ENCODE assay signal across 8 cellular contexts in the genomic region with DNA sequence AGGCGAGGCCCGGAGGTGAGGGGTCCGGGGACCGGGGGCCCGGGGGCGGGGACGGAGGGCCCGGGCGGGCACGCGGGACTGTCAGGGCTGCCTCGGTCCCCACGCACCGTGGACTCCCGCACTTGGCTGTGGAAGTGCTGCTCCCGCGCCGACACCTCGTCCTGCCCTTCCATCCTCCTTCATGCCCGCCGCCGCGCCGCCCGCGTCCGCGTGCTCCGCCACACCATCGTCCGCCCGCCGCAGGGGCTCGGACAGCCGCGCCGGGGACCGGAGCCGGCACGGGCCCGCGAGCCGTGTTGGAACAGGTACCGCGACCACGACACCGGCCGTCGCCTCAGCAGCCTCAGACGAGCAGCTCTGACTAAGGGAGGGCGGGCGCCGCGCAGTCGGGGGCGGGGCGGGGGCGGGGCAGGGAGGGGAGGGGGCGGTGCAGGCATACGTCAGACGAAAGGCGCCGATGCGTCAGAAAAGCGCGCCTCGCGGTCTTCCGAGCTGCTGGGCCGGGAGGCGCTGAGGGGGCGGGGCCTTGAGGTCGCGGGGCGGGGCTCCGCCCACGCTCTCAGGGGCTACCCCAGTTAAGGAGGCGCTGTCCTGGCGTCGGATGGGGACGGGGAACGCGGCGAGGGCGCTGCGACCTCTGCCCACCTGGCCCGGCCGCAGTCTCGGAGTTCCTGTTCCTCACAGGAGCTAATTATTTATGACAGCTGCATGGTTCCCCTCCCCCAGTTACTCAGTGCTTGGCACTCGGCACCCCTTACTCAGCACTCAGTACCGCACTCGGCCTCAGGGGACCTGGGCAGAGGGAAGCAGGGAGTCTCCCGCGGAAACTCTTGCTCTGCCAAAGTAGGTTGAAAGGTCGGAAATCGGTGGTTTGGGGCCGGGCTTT. TPM values are rescaled to one million over a fixed set of nuclear protein-coding genes. Genes with fewer than 3 reads are reported as not detected.
DNase-seq lines count a peak whose midpoint lies in the region; ATAC-seq and TF ChIP-seq lines count a peak whose summit lies in the region.

A gene with protein sequence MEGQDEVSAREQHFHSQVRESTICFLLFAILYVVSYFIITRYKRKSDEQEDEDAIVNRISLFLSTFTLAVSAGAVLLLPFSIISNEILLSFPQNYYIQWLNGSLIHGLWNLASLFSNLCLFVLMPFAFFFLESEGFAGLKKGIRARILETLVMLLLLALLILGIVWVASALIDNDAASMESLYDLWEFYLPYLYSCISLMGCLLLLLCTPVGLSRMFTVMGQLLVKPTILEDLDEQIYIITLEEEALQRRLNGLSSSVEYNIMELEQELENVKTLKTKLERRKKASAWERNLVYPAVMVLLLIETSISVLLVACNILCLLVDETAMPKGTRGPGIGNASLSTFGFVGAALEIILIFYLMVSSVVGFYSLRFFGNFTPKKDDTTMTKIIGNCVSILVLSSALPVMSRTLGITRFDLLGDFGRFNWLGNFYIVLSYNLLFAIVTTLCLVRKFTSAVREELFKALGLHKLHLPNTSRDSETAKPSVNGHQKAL (minus strand): TSS at position 363 of the 886 bp plus-strand sequence. CDS start 190 bp downstream, at position 173.

- H3K4me3 ChIP-seq in right lobe of liver, result peak within 1 kb of the TSS; percentile 89 to 94 (median 92)

- H3K9me3 ChIP-seq in right lobe of liver, result no peaks in the 10 kb centered on the region

- H3K27ac ChIP-seq in right lobe of liver, result peak within 1 kb of the TSS; percentile 86 to 92 (median 90)

- WGBS in right lobe of liver (ENCODE audit: insufficient coverage, low coverage, low lambda C conversion rate, missing lambda C conversion rate), result 0% methylated on average over 18 of the region's 97 CpGs

- peaks cover 0 to 4% (median 0%) of the 10 kb centered on the region in 4 donors for H3K4me1 ChIP-seq in right lobe of liver

- no peaks in the 10 kb centered on the region for H3K36me3 ChIP-seq in right lobe of liver

- peak; percentile 98 for DNase-seq in CD1c-positive myeloid dendritic cell (ENCODE audit: extremely low spot score)
- peak; percentile 91 for DNase-seq in NCI-H774 (lab: John Stamatoyannopoulos, UW)
- peak; percentile 92 to 93 for DNase-seq in activated CD4-positive, alpha-beta T cell treated with anti-CD3 and anti-CD28 coated beads, Interleukin-2, amount 50 U/mL, for 48 hours
- DNase-seq in dermis microvascular lymphatic vessel endothelial cell (ENCODE audit: low read depth in 2 of 2), result peak; percentile 90 to 96
- DNase-seq in right lobe of liver, result peak; percentile 96 to 98 (median 97)
- peak; percentile 93 to 96 for DNase-seq in stimulated activated CD4-positive, alpha-beta T cell treated with anti-CD3 and anti-CD28 coated beads, Interleukin-4, amount 100 ng/mL, for 4 hours

- ATAC-seq in GM19395 (IDR thresholded peaks at IDR 0.05; ENCODE audit: unreplicated experiment), result peak; percentile 80
- ATAC-seq in HG03565 (IDR thresholded peaks at IDR 0.05; ENCODE audit: unreplicated experiment), result peak; percentile 47
- peak; percentile 95 to 97 (median 96) for ATAC-seq in right lobe of liver

- H3K27me3 ChIP-seq in right lobe of liver, result no peaks in the 10 kb centered on the region

- intact Hi-C loops in right lobe of liver (cut with DNase I), result no loop called here

- TF ChIP-seq POLR2A in right lobe of liver (IDR thresholded peaks at IDR 0.05), result peak; percentile 72

- peak; percentile 34 to 87 (median 44) for TF ChIP-seq CTCF in right lobe of liver (IDR thresholded peaks at IDR 0.05)

RNA-seq across cellular contexts. Expression of the gene that starts here (rescaled TPM):
- total RNA-seq in dermis microvascular lymphatic vessel endothelial cell (106 and 159 TPM in 2 replicates), right lobe of liver (10 to 100 TPM; 25.1 to 34.5 (median 31.7) TPM)

Comparison
In these comparisons a context has a peak if more than half of its experiments do, and no peak if none do; other contexts are left out.
1. Peak in every context shown above with its lines: DNase-seq, ATAC-seq, H3K4me3 ChIP-seq and H3K27ac ChIP-seq.